ENCODE assay signal across 17 cellular contexts in the genomic region with DNA sequence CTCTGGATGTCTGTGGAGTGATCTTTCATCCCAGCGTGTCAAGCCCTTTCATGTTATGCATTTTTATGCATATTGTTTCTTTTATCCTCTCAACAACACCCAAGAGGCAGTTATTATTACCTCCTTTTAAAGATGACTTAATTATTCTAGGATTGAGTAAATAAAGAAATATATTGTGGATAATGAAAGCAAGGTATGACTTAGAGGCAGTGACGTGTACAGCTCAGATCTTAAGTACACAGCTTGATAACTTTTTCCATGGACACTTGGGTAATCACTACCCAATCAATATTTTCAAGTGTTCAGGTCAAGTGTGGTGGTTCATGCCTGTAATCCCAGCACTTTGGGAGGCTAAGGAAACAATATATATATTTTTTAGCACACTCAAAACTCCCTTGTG.
"Had no signal": no experiment of that assay in that cellular context is flagged by ENCODE, and none has a peak within 500 bp of the region (broad histone marks: within the 10 kb centered on the region; RNA-seq: fewer than 3 reads in every experiment).

No MANE protein-coding gene starts in this region.

- H3K27me3 Mint-ChIP-seq: activated CD4-positive, alpha-beta T cell treated with anti-CD3 and anti-CD28 coated beads, Interleukin-2, amount 10 ng/mL, durations not matched to agents 7 days and 5 days; stimulated activated naive CD8-positive, alpha-beta T cell treated with anti-CD3 and anti-CD28 coated beads, Interleukin-15, Interleukin-2, amounts not matched to agents 100 ng/mL and 50 ng/mL, for 24 hours; type B pancreatic cell had no signal

- H3K27ac Mint-ChIP-seq: activated CD4-positive, alpha-beta T cell treated with anti-CD3 and anti-CD28 coated beads, Interleukin-2, amount 10 ng/mL, durations not matched to agents 7 days and 5 days; nephron; type B pancreatic cell; WTC11 had no signal

- H3K36me3 ChIP-seq: colonic mucosa, esophagus squamous epithelium, SJSA1 had no signal

- H3K4me1 Mint-ChIP-seq: nephron had no signal

- H3K27ac ChIP-seq: colonic mucosa, SJSA1, skin epidermis had no signal

- H3K4me3 Mint-ChIP-seq: activated CD4-positive, alpha-beta T cell treated with anti-CD3 and anti-CD28 coated beads, Interleukin-2, amount 10 ng/mL, durations not matched to agents 7 days and 5 days; nephron; stimulated activated naive CD8-positive, alpha-beta T cell treated with anti-CD3 and anti-CD28 coated beads, Interleukin-15, Interleukin-2, amounts not matched to agents 100 ng/mL and 50 ng/mL, for 24 hours; type B pancreatic cell; WTC11 had no signal

- H3K4me3 ChIP-seq: colonic mucosa, esophagus squamous epithelium, SJSA1, skin epidermis had no signal

- DNase-seq: activated CD8-positive, alpha-beta memory T cell treated with anti-CD3 and anti-CD28 coated beads, Interleukin-2, amount 50 U/mL, for 4 hours; amniotic stem cell; central memory CD4-positive, alpha-beta T cell; colonic mucosa; esophagus squamous epithelium; hypothalamus; kidney glomerular epithelial cell; occipital lobe; right cardiac atrium; SW 1271 had no signal

- ATAC-seq: right cardiac atrium, WTC11 had no signal

- H3K36me3 Mint-ChIP-seq: type B pancreatic cell, WTC11 had no signal

- H3K4me1 ChIP-seq: colonic mucosa had no signal

- H3K9me3 ChIP-seq: colonic mucosa, esophagus squamous epithelium, SJSA1 had no signal

- H3K27me3 ChIP-seq: colonic mucosa, esophagus squamous epithelium, SJSA1 had no signal

- H3K9me3 Mint-ChIP-seq: nephron; stimulated activated naive CD8-positive, alpha-beta T cell treated with anti-CD3 and anti-CD28 coated beads, Interleukin-15, Interleukin-2, amounts not matched to agents 100 ng/mL and 50 ng/mL, for 24 hours; type B pancreatic cell; WTC11 had no signal
